In genomic region chr13:108924154-108924940, GRCh38 we compare ENCODE assay signal across 22 cellular contexts.
DNase-seq lines count a peak whose midpoint lies in the region; ATAC-seq, FAIRE-seq and TF ChIP-seq lines count a peak whose summit lies in the region.
"Had no signal": no experiment of that assay in that cellular context is flagged by ENCODE, and none has a peak within 500 bp of the region (broad histone marks: within the 10 kb centered on the region; RNA-seq: fewer than 3 reads in every experiment).

No MANE protein-coding gene starts in this region.

- intact Hi-C loops in PC-3 (cut with micrococcal nuclease) = no loop called here
- intact Hi-C loops in activated naive CD4-positive, alpha-beta T cell treated with anti-CD3 and anti-CD28 coated beads for 36 hours (cut with micrococcal nuclease) = no loop called here

- H3K4me2 ChIP-seq in H1 (ENCODE audit: insufficient read depth in 1 of 2, low read depth in 2 of 2, low read length in 2 of 2) (no peak overlapping the region), PC-3 (ENCODE audit: low read length) (no peak overlapping the region)

- H3K4me1 ChIP-seq in H1 (replicated peaks in 1 of 4; ENCODE audit: control insufficient read depth in 3 of 4, insufficient read depth in 4 of 4, low read length in 3 of 4) = no peaks in the 10 kb centered on the region
- peaks cover 9% of the 10 kb centered on the region for H3K4me1 ChIP-seq in PC-3 (ENCODE audit: insufficient read depth, low read length)
- H3K4me1 ChIP-seq: Caco-2 had no signal

- H2BK120ac ChIP-seq in H1 (replicated peaks; ENCODE audit: low read depth, low read length) = no peak overlapping the region

- H2BK5ac ChIP-seq in H1 (ENCODE audit: low read depth, low read length) = no peak overlapping the region

- no TSS peak for BruUV-seq in PC-3 (replicated peaks; lab: Mats Ljungman, UMichigan)

- POLR2A ChIA-PET in H1 (lab: Charles Lee; ENCODE audit: partially characterized antibody) (no interaction called here), T-cell (lab: Charles Lee) (no interaction called here), PC-3 (lab: Charles Lee; ENCODE audit: unreplicated experiment) (interaction anchor here (0.5 kb wide), 1 partner anchor 1179 kb away, joined by 5 read pairs; no protein-coding TSS in a partner anchor)

- TF ChIP-seq CTCF in H1 (IDR thresholded peaks at IDR 0.05; ENCODE audit: control extremely low read depth in 1 of 3, insufficient read depth in 1 of 3, low read depth in 1 of 3, low read length in 3 of 3) = peak in 2 of 3 experiments; percentile 34 to 36; a peak in 2 of 4 replicates
- no peak for TF ChIP-seq CTCF in PC-3 (conservative IDR thresholded peaks at IDR 0.05; ENCODE audit: low read depth, low read length)

- H2AFZ ChIP-seq in H1 (ENCODE audit: low read length) = no peak overlapping the region
- H2AFZ ChIP-seq in PC-3 (ENCODE audit: low read length) = no peak overlapping the region

- H3K4me3 Mint-ChIP-seq in T-cell = no peak overlapping the region
- H3K4me3 Mint-ChIP-seq in activated naive CD4-positive, alpha-beta T cell treated with anti-CD3 and anti-CD28 coated beads for 36 hours = no peak overlapping the region
- H3K4me3 Mint-ChIP-seq: naive thymus-derived CD4-positive, alpha-beta T cell had no signal

- no peak overlapping the region for H3K14ac ChIP-seq in H1 (ENCODE audit: insufficient read length)

- TF ChIP-seq EP300 in H1 (IDR thresholded peaks at IDR 0.05; ENCODE audit: borderline replicate concordance in 1 of 2, low read depth in 2 of 2, low read length in 2 of 2) = no peak

- 84% methylated on average over 16 of the region's 16 CpGs; no CpG with 5 or more reads in 1 of the 2 experiments for WGBS in H1 (ENCODE audit: extremely low coverage in 1 of 2, insufficient coverage in 1 of 2, insufficient read length in 1 of 2, insufficient replicate concordance in 2 of 2, low coverage in 1 of 2, low lambda C conversion rate in 2 of 2, missing lambda C conversion rate in 1 of 2), 2 experiments

- H3F3A ChIP-seq in PC-3 (ENCODE audit: low read length, unreplicated experiment) = no peaks in the 10 kb centered on the region

- no peak for TF ChIP-seq POLR2A in H1 (IDR thresholded peaks at IDR 0.05; ENCODE audit: control extremely low read depth in 1 of 2, low read depth in 2 of 2, low read length in 2 of 2)

- CTCF ChIA-PET in H1 (lab: Charles Lee; ENCODE audit: partially characterized antibody) (interaction anchor here (1.2 to 3.0 kb wide), 3 partner anchors 10 to 29 kb away, joined by 3 to 19 read pairs (median 6); no protein-coding TSS in a partner anchor), T-cell (lab: Charles Lee) (no interaction called here), PC-3 (lab: Charles Lee) (no interaction called here)
- CTCF ChIA-PET in activated naive CD4-positive, alpha-beta T cell treated with anti-CD3 and anti-CD28 coated beads for 36 hours (lab: Charles Lee) = no interaction called here

- no peaks in the 10 kb centered on the region for H3K4me1 Mint-ChIP-seq in T-cell
- no peaks in the 10 kb centered on the region for H3K4me1 Mint-ChIP-seq in activated naive CD4-positive, alpha-beta T cell treated with anti-CD3 and anti-CD28 coated beads for 36 hours (ENCODE audit: low read depth)
- H3K4me1 Mint-ChIP-seq: naive thymus-derived CD4-positive, alpha-beta T cell had no signal

- ATAC-seq in T-cell (replicated peaks in 1 of 4) (no peak), PC-3 (no peak)
- ATAC-seq: GM12878; naive thymus-derived CD4-positive, alpha-beta T cell; pancreas had no signal

- H3K27me3 Mint-ChIP-seq in T-cell = peaks cover 5 to 16% of the 10 kb centered on the region in 2 donors
- peaks cover 3% of the 10 kb centered on the region for H3K27me3 Mint-ChIP-seq in activated naive CD4-positive, alpha-beta T cell treated with anti-CD3 and anti-CD28 coated beads for 36 hours (ENCODE audit: low read depth)

- H3K23ac ChIP-seq in H1 (ENCODE audit: insufficient read length) = no peak overlapping the region

- H2BK15ac ChIP-seq in H1 (ENCODE audit: low read length) = no peak overlapping the region

- H3K36me3 ChIP-seq in H1 (ENCODE audit: control insufficient read depth in 2 of 4, insufficient read depth in 4 of 4, low read length in 3 of 4) = no peaks in the 10 kb centered on the region
- H3K36me3 ChIP-seq in PC-3 (ENCODE audit: low read depth, low read length) = no peaks in the 10 kb centered on the region
- H3K36me3 ChIP-seq: pancreas had no signal

- H3K9me3 ChIP-seq in H1 (ENCODE audit: insufficient read depth in 2 of 2, low read depth in 1 of 2, low read length in 1 of 2) (no peaks in the 10 kb centered on the region), PC-3 (ENCODE audit: low read length) (no peaks in the 10 kb centered on the region)
- H3K9me3 ChIP-seq: Caco-2, pancreas had no signal

- H3K79me2 ChIP-seq in H1 (ENCODE audit: control insufficient read depth in 1 of 2, insufficient read depth in 2 of 2, low read length in 2 of 2) (no peaks in the 10 kb centered on the region), PC-3 (ENCODE audit: low read length) (no peaks in the 10 kb centered on the region)

- H4K91ac ChIP-seq in H1 (replicated peaks; ENCODE audit: insufficient read length, low read length) = no peak overlapping the region

- no peak overlapping the region for H3K27ac ChIP-seq in H1 (ENCODE audit: low read depth, low read length)
- no peak overlapping the region for H3K27ac ChIP-seq in PC-3 (ENCODE audit: low read length)
- H3K27ac ChIP-seq: coronary artery, pancreas had no signal

- no peak overlapping the region for H2BK20ac ChIP-seq in H1 (ENCODE audit: low read length)

- H4K8ac ChIP-seq in H1 (ENCODE audit: extremely low read depth, insufficient read depth, low read length) = no peak overlapping the region

- H3K9ac ChIP-seq in H1 (replicated peaks in 1 of 4; ENCODE audit: extremely low read depth in 1 of 4, low read depth in 3 of 4, low read length in 3 of 4) = no peak overlapping the region
- H3K9ac ChIP-seq in PC-3 (ENCODE audit: low read length) = no peak overlapping the region

- no peak for FAIRE-seq in H1 (lab: Jason Lieb, UNC)
- FAIRE-seq: G401.6, GM12878, HTR-8/SVneo, islet of Langerhans, pancreas had no signal

- no peak overlapping the region for H3K4ac ChIP-seq in H1 (replicated peaks; ENCODE audit: insufficient read length, low read depth, low read length)

- no peak overlapping the region for H2AK5ac ChIP-seq in H1 (ENCODE audit: low read depth, low read length)

- H3K9me2 ChIP-seq in PC-3 (replicated peaks; ENCODE audit: low read length) = no peaks in the 10 kb centered on the region

- H3K23me2 ChIP-seq in H1 (ENCODE audit: low read depth, low read length) = no peaks in the 10 kb centered on the region

- no peak overlapping the region for H3K27ac Mint-ChIP-seq in T-cell
- H3K27ac Mint-ChIP-seq in activated naive CD4-positive, alpha-beta T cell treated with anti-CD3 and anti-CD28 coated beads for 36 hours = no peak overlapping the region
- H3K27ac Mint-ChIP-seq: naive thymus-derived CD4-positive, alpha-beta T cell had no signal

- H4K20me1 ChIP-seq in H1 (replicated peaks in 1 of 2; ENCODE audit: control insufficient read depth in 1 of 2, insufficient read depth in 2 of 2, low read length in 2 of 2) (no peaks in the 10 kb centered on the region), PC-3 (ENCODE audit: low read length) (no peaks in the 10 kb centered on the region)

- peak; percentile 16 to 26; a peak in 1 of 4 replicates for TF ChIP-seq RAD21 in H1 (IDR thresholded peaks at IDR 0.05 in 1 of 2, conservative IDR thresholded peaks at IDR 0.05 in 1 of 2; ENCODE audit: low read depth in 2 of 2, low read length in 2 of 2)

- no peak overlapping the region for H2BK12ac ChIP-seq in H1 (ENCODE audit: low read depth, low read length)

- DNase-seq in EL = peak; percentile 16
- DNase-seq in LHCN-M2 (ENCODE audit: low read depth) = peak; percentile 19
- DNase-seq in H1 (ENCODE audit: low read depth in 1 of 2, low spot score in 2 of 2) = no peak
- peak; percentile 83 for DNase-seq in kidney tubule cell (ENCODE audit: low spot score)
- no peak for DNase-seq in T-cell
- DNase-seq in NCI-H82 treated with DMSO at 0.1 percent for 48 hours (lab: John Stamatoyannopoulos, UW; ENCODE audit: unreplicated experiment) = no peak
- no peak for DNase-seq in PC-3
- DNase-seq in activated naive CD4-positive, alpha-beta T cell treated with anti-CD3 and anti-CD28 coated beads for 36 hours = no peak
- DNase-seq: activated naive CD4-positive, alpha-beta T cell treated with Interleukin-2 at 50 U/mL for 16 hours; activated T-cell treated with anti-CD3 and anti-CD28 coated beads for 4 hours; aorta; Caco-2; MM.1S; naive thymus-derived CD4-positive, alpha-beta T cell; NCI-H226; pancreas; stimulated activated CD4-positive, alpha-beta T cell treated with anti-CD3 and anti-CD28 coated beads, Interleukin-4, amount 100 ng/mL, for 1 hour had no signal

- no peaks in the 10 kb centered on the region for H3K36me3 Mint-ChIP-seq in T-cell
- no peaks in the 10 kb centered on the region for H3K36me3 Mint-ChIP-seq in activated naive CD4-positive, alpha-beta T cell treated with anti-CD3 and anti-CD28 coated beads for 36 hours (ENCODE audit: low read depth)
- H3K36me3 Mint-ChIP-seq: naive thymus-derived CD4-positive, alpha-beta T cell had no signal

- H3K56ac ChIP-seq in H1 (replicated peaks; ENCODE audit: insufficient read length, low read depth, low read length) = no peak overlapping the region

- H3K27me3 ChIP-seq in H1 (replicated peaks in 1 of 4; ENCODE audit: control insufficient read depth in 3 of 4, extremely low read depth in 1 of 4, insufficient read depth in 3 of 4, low read length in 3 of 4) (no peaks in the 10 kb centered on the region), PC-3 (ENCODE audit: low read length) (no peaks in the 10 kb centered on the region)
- H3K27me3 ChIP-seq: pancreas had no signal

- H3K18ac ChIP-seq in H1 (ENCODE audit: extremely low read depth, low read length) = no peak overlapping the region

- H3K4me3 ChIP-seq in H1 (ENCODE audit: extremely low read depth in 1 of 4, insufficient read depth in 2 of 4, low read depth in 3 of 4, low read length in 4 of 4) (no peak overlapping the region), PC-3 (ENCODE audit: low read length) (no peak overlapping the region)
- H3K4me3 ChIP-seq: coronary artery, GM12878, pancreas had no signal

- H4K5ac ChIP-seq in H1 (ENCODE audit: insufficient read length, low read depth, low read length) = no peak overlapping the region

- H3K79me1 ChIP-seq in H1 (ENCODE audit: low read depth, low read length) = no peaks in the 10 kb centered on the region

- no peaks in the 10 kb centered on the region for H3K9me3 Mint-ChIP-seq in T-cell
- no peaks in the 10 kb centered on the region for H3K9me3 Mint-ChIP-seq in activated naive CD4-positive, alpha-beta T cell treated with anti-CD3 and anti-CD28 coated beads for 36 hours
- H3K9me3 Mint-ChIP-seq: naive thymus-derived CD4-positive, alpha-beta T cell had no signal

TF ChIP-seq in H1, 55 proteins besides CTCF, POLR2A, EP300 and RAD21:
- no peak for TF ChIP-seq CBX8 (IDR thresholded peaks at IDR 0.05; ENCODE audit: borderline replicate concordance, low read depth, low read length)
- TF ChIP-seq CREB1 (IDR thresholded peaks at IDR 0.05) = peak; percentile 43; the same call in 1 of the 2 replicates
- TF ChIP-seq SP4 (IDR thresholded peaks at IDR 0.05; ENCODE audit: low read length) = no peak
- no peak for TF ChIP-seq BRCA1 (IDR thresholded peaks at IDR 0.05; ENCODE audit: low read depth, low read length)
TF ChIP-seq in H1: peak in this region for 1.

Comparison
In these comparisons a context has a peak if more than half of its experiments do, and no peak if none do; other contexts are left out.
1. DNase-seq: peak in EL (single experiment), LHCN-M2 (single experiment) and kidney tubule cell (single experiment); none in H1 (0 of 2), T-cell (0 of 34), NCI-H82 treated with DMSO at 0.1 percent for 48 hours (single experiment), PC-3 (single experiment) and activated naive CD4-positive, alpha-beta T cell treated with anti-CD3 and anti-CD28 coated beads for 36 hours (single experiment).